3 cellular contexts compared by ENCODE assay signal in genomic region chr17:79836952-79837887, GRCh38.
TF ChIP-seq lines count a peak whose summit lies in the region.

No MANE protein-coding gene starts in this region.

TF ChIP-seq in SK-N-SH, 30 proteins besides CTCF, POLR2A, EP300 and RAD21 (continued from another document):
- TF ChIP-seq REST (IDR thresholded peaks at IDR 0.05; ENCODE audit: low read depth, low read length), result no peak
- no peak for TF ChIP-seq JUND (IDR thresholded peaks at IDR 0.05)
- no peak for TF ChIP-seq PBX3 (IDR thresholded peaks at IDR 0.05)
- no peak for TF ChIP-seq GABPA (IDR thresholded peaks at IDR 0.05; ENCODE audit: low read depth)
- no peak for TF ChIP-seq TAF1 (IDR thresholded peaks at IDR 0.05; ENCODE audit: borderline replicate concordance, low read depth, low read length)
- no peak for TF ChIP-seq USF2 (IDR thresholded peaks at IDR 0.05; ENCODE audit: borderline replicate concordance, low read depth, low read length)
- TF ChIP-seq MEF2A (IDR thresholded peaks at IDR 0.05; ENCODE audit: borderline replicate concordance, low read depth), result no peak
- TF ChIP-seq POLR2AphosphoS5 (IDR thresholded peaks at IDR 0.05; ENCODE audit: low read depth, low read length), result no peak
- no peak for TF ChIP-seq TCF12 (IDR thresholded peaks at IDR 0.05)
- TF ChIP-seq FOXJ3 (CRISPR knock-in tag; IDR thresholded peaks at IDR 0.05), result no peak
TF ChIP-seq in SK-N-SH: peak in this region for 0.

TF ChIP-seq in SK-N-SH treated with all-trans-retinoic acid at 6 μM for 48 hours, 23 proteins besides CTCF, POLR2A, EP300 and RAD21 (continued from another document):
- TF ChIP-seq TSHZ2 (CRISPR knock-in tag; IDR thresholded peaks at IDR 0.05) (no peak), CSRNP3 (CRISPR knock-in tag; IDR thresholded peaks at IDR 0.05) (no peak), GLIS3 (CRISPR knock-in tag; IDR thresholded peaks at IDR 0.05) (no peak), CREB5 (CRISPR knock-in tag; IDR thresholded peaks at IDR 0.05; ENCODE audit: low read depth) (no peak)
TF ChIP-seq in SK-N-SH treated with all-trans-retinoic acid at 6 μM for 48 hours: peak in this region for 0.

TF ChIP-seq in Ishikawa, 13 proteins besides CTCF, POLR2A, EP300 and RAD21 (continued from another document):
- TF ChIP-seq EGR1 (IDR thresholded peaks at IDR 0.05) (peak; percentile 70), CEBPB (IDR thresholded peaks at IDR 0.05) (peak; percentile 99), NFIC (IDR thresholded peaks at IDR 0.05) (peak; percentile 79), ZBTB7A (IDR thresholded peaks at IDR 0.05; ENCODE audit: low read depth) (peak; percentile 79; the same call in 1 of the 2 replicates), FOXM1 (IDR thresholded peaks at IDR 0.05; ENCODE audit: borderline replicate concordance, low read depth) (no peak), CREB1 (IDR thresholded peaks at IDR 0.05; ENCODE audit: low read depth) (peak; percentile 53; the same call in 1 of the 2 replicates), MAX (IDR thresholded peaks at IDR 0.05) (peak; percentile 1; the same call in 1 of the 2 replicates)
